In the genomic region with DNA sequence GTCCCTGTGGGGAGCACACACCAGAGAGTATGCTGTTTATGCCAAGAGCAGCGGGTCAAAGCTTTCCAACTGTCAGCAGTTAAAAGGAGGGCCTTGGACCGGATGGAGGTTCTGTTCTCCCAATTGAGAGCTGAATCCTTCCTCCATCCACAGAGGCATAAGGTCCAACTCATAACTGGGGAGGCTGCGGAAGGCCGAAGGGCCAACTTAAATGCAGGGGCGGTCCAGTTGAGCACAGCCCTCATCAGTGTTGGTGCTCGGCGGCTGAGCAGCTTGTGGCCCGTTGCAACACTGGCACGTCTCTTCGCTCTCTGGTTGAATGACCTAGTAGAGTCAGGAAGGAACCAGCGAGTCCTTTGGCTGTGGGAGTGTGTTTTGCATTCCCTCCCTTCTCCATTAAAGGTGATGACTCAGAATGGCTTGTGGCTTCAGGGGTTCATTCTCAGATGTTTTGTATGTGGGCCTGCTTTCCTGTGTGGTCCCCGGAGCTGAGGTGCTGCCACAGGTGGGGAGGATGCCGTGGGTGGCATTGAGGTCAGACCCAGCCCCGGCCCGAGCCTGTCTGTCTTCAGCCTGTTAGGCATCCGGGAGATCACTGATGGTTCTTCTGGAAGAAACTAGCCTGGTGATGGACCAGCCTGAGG, we compare ENCODE assay signal across 2 cellular contexts.
TF ChIP-seq lines count a peak whose summit lies in the region.

No MANE protein-coding gene starts in this region.

TF ChIP-seq in liver, 16 proteins besides CTCF, POLR2A, EP300 and RAD21:
- TF ChIP-seq EGR1 (IDR thresholded peaks at IDR 0.05; ENCODE audit: low read depth in 2 of 2) (no peak), HNF4G (IDR thresholded peaks at IDR 0.05) (no peak), FOXA1 (IDR thresholded peaks at IDR 0.05) (no peak), TAF1 (conservative IDR thresholded peaks at IDR 0.05) (no peak), GABPA (IDR thresholded peaks at IDR 0.05 in 1 of 2, conservative IDR thresholded peaks at IDR 0.05 in 1 of 2) (no peak), YY1 (IDR thresholded peaks at IDR 0.05) (no peak), HNF4A (conservative IDR thresholded peaks at IDR 0.05) (no peak), FOXA2 (IDR thresholded peaks at IDR 0.05) (no peak), RXRA (IDR thresholded peaks at IDR 0.05) (no peak), SP1 (IDR thresholded peaks at IDR 0.05) (no peak), NR2F2 (IDR thresholded peaks at IDR 0.05) (no peak), JUND (IDR thresholded peaks at IDR 0.05) (no peak)
- TF ChIP-seq, protein P1, sequence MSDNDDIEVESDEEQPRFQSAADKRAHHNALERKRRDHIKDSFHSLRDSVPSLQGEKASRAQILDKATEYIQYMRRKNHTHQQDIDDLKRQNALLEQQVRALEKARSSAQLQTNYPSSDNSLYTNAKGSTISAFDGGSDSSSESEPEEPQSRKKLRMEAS (IDR thresholded peaks at IDR 0.05) = no peak
- TF ChIP-seq, protein P2, sequence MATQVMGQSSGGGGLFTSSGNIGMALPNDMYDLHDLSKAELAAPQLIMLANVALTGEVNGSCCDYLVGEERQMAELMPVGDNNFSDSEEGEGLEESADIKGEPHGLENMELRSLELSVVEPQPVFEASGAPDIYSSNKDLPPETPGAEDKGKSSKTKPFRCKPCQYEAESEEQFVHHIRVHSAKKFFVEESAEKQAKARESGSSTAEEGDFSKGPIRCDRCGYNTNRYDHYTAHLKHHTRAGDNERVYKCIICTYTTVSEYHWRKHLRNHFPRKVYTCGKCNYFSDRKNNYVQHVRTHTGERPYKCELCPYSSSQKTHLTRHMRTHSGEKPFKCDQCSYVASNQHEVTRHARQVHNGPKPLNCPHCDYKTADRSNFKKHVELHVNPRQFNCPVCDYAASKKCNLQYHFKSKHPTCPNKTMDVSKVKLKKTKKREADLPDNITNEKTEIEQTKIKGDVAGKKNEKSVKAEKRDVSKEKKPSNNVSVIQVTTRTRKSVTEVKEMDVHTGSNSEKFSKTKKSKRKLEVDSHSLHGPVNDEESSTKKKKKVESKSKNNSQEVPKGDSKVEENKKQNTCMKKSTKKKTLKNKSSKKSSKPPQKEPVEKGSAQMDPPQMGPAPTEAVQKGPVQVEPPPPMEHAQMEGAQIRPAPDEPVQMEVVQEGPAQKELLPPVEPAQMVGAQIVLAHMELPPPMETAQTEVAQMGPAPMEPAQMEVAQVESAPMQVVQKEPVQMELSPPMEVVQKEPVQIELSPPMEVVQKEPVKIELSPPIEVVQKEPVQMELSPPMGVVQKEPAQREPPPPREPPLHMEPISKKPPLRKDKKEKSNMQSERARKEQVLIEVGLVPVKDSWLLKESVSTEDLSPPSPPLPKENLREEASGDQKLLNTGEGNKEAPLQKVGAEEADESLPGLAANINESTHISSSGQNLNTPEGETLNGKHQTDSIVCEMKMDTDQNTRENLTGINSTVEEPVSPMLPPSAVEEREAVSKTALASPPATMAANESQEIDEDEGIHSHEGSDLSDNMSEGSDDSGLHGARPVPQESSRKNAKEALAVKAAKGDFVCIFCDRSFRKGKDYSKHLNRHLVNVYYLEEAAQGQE (IDR thresholded peaks at IDR 0.05) = no peak
- TF ChIP-seq, protein P3, sequence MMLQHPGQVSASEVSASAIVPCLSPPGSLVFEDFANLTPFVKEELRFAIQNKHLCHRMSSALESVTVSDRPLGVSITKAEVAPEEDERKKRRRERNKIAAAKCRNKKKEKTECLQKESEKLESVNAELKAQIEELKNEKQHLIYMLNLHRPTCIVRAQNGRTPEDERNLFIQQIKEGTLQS (IDR thresholded peaks at IDR 0.05) = no peak
- TF ChIP-seq, protein P4, sequence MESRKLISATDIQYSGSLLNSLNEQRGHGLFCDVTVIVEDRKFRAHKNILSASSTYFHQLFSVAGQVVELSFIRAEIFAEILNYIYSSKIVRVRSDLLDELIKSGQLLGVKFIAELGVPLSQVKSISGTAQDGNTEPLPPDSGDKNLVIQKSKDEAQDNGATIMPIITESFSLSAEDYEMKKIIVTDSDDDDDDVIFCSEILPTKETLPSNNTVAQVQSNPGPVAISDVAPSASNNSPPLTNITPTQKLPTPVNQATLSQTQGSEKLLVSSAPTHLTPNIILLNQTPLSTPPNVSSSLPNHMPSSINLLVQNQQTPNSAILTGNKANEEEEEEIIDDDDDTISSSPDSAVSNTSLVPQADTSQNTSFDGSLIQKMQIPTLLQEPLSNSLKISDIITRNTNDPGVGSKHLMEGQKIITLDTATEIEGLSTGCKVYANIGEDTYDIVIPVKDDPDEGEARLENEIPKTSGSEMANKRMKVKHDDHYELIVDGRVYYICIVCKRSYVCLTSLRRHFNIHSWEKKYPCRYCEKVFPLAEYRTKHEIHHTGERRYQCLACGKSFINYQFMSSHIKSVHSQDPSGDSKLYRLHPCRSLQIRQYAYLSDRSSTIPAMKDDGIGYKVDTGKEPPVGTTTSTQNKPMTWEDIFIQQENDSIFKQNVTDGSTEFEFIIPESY (IDR thresholded peaks at IDR 0.05) = no peak
TF ChIP-seq in liver: peak in this region for 0.

TF ChIP-seq in HepG2, 621 proteins besides CTCF, POLR2A, EP300 and RAD21:
- TF ChIP-seq, protein P5, sequence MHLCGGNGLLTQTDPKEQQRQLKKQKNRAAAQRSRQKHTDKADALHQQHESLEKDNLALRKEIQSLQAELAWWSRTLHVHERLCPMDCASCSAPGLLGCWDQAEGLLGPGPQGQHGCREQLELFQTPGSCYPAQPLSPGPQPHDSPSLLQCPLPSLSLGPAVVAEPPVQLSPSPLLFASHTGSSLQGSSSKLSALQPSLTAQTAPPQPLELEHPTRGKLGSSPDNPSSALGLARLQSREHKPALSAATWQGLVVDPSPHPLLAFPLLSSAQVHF (CRISPR knock-in tag; IDR thresholded peaks at IDR 0.05) = no peak
- TF ChIP-seq, protein P6, sequence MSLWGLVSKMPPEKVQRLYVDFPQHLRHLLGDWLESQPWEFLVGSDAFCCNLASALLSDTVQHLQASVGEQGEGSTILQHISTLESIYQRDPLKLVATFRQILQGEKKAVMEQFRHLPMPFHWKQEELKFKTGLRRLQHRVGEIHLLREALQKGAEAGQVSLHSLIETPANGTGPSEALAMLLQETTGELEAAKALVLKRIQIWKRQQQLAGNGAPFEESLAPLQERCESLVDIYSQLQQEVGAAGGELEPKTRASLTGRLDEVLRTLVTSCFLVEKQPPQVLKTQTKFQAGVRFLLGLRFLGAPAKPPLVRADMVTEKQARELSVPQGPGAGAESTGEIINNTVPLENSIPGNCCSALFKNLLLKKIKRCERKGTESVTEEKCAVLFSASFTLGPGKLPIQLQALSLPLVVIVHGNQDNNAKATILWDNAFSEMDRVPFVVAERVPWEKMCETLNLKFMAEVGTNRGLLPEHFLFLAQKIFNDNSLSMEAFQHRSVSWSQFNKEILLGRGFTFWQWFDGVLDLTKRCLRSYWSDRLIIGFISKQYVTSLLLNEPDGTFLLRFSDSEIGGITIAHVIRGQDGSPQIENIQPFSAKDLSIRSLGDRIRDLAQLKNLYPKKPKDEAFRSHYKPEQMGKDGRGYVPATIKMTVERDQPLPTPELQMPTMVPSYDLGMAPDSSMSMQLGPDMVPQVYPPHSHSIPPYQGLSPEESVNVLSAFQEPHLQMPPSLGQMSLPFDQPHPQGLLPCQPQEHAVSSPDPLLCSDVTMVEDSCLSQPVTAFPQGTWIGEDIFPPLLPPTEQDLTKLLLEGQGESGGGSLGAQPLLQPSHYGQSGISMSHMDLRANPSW (CRISPR knock-in tag; IDR thresholded peaks at IDR 0.05; ENCODE audit: borderline replicate concordance) = no peak
- TF ChIP-seq RAD51 (IDR thresholded peaks at IDR 0.05; ENCODE audit: borderline replicate concordance) = no peak
